ENCODE assay signal across 1 cellular context in genomic region chr16:540645-541340, GRCh38.
TF ChIP-seq lines count a peak whose summit lies in the region.

No MANE protein-coding gene starts in this region.

TF ChIP-seq in SK-N-SH treated with all-trans-retinoic acid at 6 μM for 48 hours, 23 proteins besides CTCF, POLR2A, EP300 and RAD21:
- TF ChIP-seq CSRNP3 (CRISPR knock-in tag; IDR thresholded peaks at IDR 0.05) (no peak), BACH2 (CRISPR knock-in tag; IDR thresholded peaks at IDR 0.05; ENCODE audit: borderline replicate concordance) (no peak), ARNTL (CRISPR knock-in tag; IDR thresholded peaks at IDR 0.05; ENCODE audit: borderline replicate concordance, low read depth) (no peak), RARB (CRISPR knock-in tag; IDR thresholded peaks at IDR 0.05) (no peak), POU6F1 (CRISPR knock-in tag; IDR thresholded peaks at IDR 0.05; ENCODE audit: borderline replicate concordance, low read depth) (no peak), ZNF70 (CRISPR knock-in tag; IDR thresholded peaks at IDR 0.05) (no peak), CREB5 (CRISPR knock-in tag; IDR thresholded peaks at IDR 0.05; ENCODE audit: low read depth) (no peak), ISL1 (CRISPR knock-in tag; IDR thresholded peaks at IDR 0.05) (no peak), GLIS3 (CRISPR knock-in tag; IDR thresholded peaks at IDR 0.05) (no peak), ZNF8 (CRISPR knock-in tag; IDR thresholded peaks at IDR 0.05) (no peak), ZFP3 (CRISPR knock-in tag; IDR thresholded peaks at IDR 0.05) (no peak), SNAI2 (CRISPR knock-in tag; IDR thresholded peaks at IDR 0.05) (no peak), PATZ1 (CRISPR knock-in tag; IDR thresholded peaks at IDR 0.05; ENCODE audit: borderline replicate concordance) (no peak), ZFP30 (CRISPR knock-in tag; IDR thresholded peaks at IDR 0.05) (no peak)
